ENCODE assay signal across 17 cellular contexts in the genomic region with DNA sequence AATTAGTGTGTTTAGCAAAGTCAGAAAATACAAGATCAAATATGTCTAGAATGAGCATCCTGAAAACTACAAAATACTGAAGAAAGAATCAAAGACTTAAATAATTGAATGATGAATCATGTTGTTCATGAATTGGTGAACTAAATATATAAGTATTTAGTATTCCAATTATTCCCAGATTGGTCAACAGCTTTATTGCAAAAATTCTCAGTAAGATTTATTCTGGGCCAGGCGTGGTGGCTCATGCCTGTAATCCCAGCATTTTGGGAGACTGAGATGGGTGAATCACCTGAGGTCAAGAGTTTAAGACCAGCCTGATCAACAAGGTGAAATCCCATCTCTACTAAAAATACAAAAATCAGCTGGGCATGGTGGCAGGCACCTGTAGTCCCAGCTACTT.
"Had no signal": no experiment of that assay in that cellular context is flagged by ENCODE, and none has a peak within 500 bp of the region (broad histone marks: within the 10 kb centered on the region; RNA-seq: fewer than 3 reads in every experiment).

No MANE protein-coding gene starts in this region.

- ATAC-seq: gastroesophageal sphincter, heart left ventricle, left ventricle myocardium superior had no signal

- H3K27me3 ChIP-seq: adrenal gland, dorsolateral prefrontal cortex, gastroesophageal sphincter, heart left ventricle, tibial artery had no signal

- H3K4me1 ChIP-seq: adrenal gland, gastroesophageal sphincter, heart left ventricle, tibial artery had no signal

- H3K27ac Mint-ChIP-seq: activated naive CD4-positive, alpha-beta T cell treated with anti-CD3 and anti-CD28 coated beads, Interleukin-2, amount 50 U/mL, for 24 hours; memory B cell; T-helper 2 cell treated with Interferon-gamma antibody and Interleukin-4, amounts not matched to agents 5 μg/mL and 100 μg/mL, for 36 hours had no signal

- H3K36me3 ChIP-seq: adrenal gland, gastroesophageal sphincter, heart left ventricle, tibial artery had no signal

- H3K36me3 Mint-ChIP-seq: activated naive CD4-positive, alpha-beta T cell treated with anti-CD3 and anti-CD28 coated beads, Interleukin-2, amount 50 U/mL, for 24 hours; memory B cell had no signal

- H3K4me3 ChIP-seq: adrenal gland, dorsolateral prefrontal cortex, gastroesophageal sphincter, heart left ventricle, tibial artery had no signal

- H3K27ac ChIP-seq: adrenal gland, dorsolateral prefrontal cortex, gastroesophageal sphincter, heart left ventricle, tibial artery had no signal

- H3K9me3 ChIP-seq: adrenal gland, gastroesophageal sphincter, heart left ventricle, tibial artery had no signal

- H3K9me3 Mint-ChIP-seq: activated naive CD4-positive, alpha-beta T cell treated with anti-CD3 and anti-CD28 coated beads, Interleukin-2, amount 50 U/mL, for 24 hours; T-helper 2 cell treated with Interferon-gamma antibody and Interleukin-4, amounts not matched to agents 5 μg/mL and 100 μg/mL, for 36 hours had no signal

- DNase-seq: activated CD4-positive, alpha-beta T cell treated with anti-CD3 and anti-CD28 coated beads, Interleukin-2, amount 50 U/mL, for 4 hours; activated gamma-delta T cell; adrenal gland; dorsolateral prefrontal cortex; erythroblast; heart left ventricle; kidney glomerular epithelial cell; left ventricle myocardium superior; stimulated activated CD4-positive, alpha-beta T cell treated with anti-CD3 and anti-CD28 coated beads, Interleukin-12 subunit alpha, Interleukin-12 subunit beta, amount 100 ng/mL, for 4 hours; stimulated activated CD4-positive, alpha-beta T cell treated with anti-CD3 and anti-CD28 coated beads, Interleukin-1b, Interleukin-23, amount 100 ng/mL, for 48 hours; stimulated activated CD8-positive, alpha-beta memory T cell treated with anti-CD3 and anti-CD28 coated beads, Interleukin-4, amount 100 ng/mL, for 48 hours; stimulated activated naive CD4-positive, alpha-beta T cell treated with Interleukin-2 at 50 U/mL for 16 hours; tibial artery had no signal
